In the genomic region with DNA sequence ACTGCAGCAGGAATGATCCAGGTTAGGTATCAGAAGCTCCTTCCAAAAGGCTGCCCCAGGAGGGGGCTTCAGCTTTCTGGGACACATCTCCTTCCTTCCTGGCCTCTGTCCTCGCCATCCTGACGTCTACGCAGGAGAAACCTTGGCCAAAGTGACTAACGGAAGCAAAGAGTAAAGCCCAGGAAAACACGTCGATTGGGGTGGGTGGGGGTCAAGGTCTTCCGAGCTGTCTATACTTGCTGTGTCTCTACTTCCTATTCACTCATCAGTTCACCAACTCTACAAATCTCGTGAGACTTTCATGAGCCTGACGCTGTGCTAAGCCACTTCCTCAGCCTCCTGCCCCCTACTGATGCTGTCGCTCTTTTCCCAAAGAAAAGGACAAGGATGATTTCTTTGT, we compare ENCODE assay signal across 7 cellular contexts.
DNase-seq lines count a peak whose midpoint lies in the region; ATAC-seq and TF ChIP-seq lines count a peak whose summit lies in the region.

No MANE protein-coding gene starts in this region.

- DNase-seq in GM23338 (ENCODE audit: low spot score): peak; percentile 41
- DNase-seq in OCI-M1 (lab: John Stamatoyannopoulos, UW): peak; percentile 60
- DNase-seq in germinal center (ENCODE audit: low spot score): peak; percentile 28
- DNase-seq in left colon: no peak
- DNase-seq in Ammon's horn (ENCODE audit: low spot score): no peak

- peaks cover 12% of the 10 kb centered on the region for H3K4me1 Mint-ChIP-seq in GM23338

- no peaks in the 10 kb centered on the region for H4K20me1 ChIP-seq in GM23338 (replicated peaks; ENCODE audit: insufficient read depth)

- ATAC-seq in GM23338 (peak; percentile 8; the same call in 2 of the 3 replicates), HG02870 (IDR thresholded peaks at IDR 0.05; ENCODE audit: unreplicated experiment) (no peak), left colon (no peak)

- peaks cover 20% of the 10 kb centered on the region for H3K9me3 Mint-ChIP-seq in GM23338

- no peaks in the 10 kb centered on the region for H3K79me2 ChIP-seq in GM23338 (replicated peaks; ENCODE audit: insufficient read depth)

- peaks cover 6% of the 10 kb centered on the region; the same call in 2 of the 3 replicates for H3K36me3 Mint-ChIP-seq in GM23338 (ENCODE audit: low read depth)

- H3K27me3 ChIP-seq in GM23338 (ENCODE audit: insufficient read depth) (no peaks in the 10 kb centered on the region), subcutaneous abdominal adipose tissue (ENCODE audit: control insufficient read depth in 5 of 5, insufficient read depth in 4 of 5, low read length in 5 of 5) (no peaks in the 10 kb centered on the region)

- H3K9me3 ChIP-seq in subcutaneous abdominal adipose tissue (ENCODE audit: control insufficient read depth in 5 of 5, low read length in 5 of 5): no peaks in the 10 kb centered on the region

- H3K9me2 ChIP-seq in GM23338 (ENCODE audit: insufficient read depth): no peaks in the 10 kb centered on the region

- no peaks in the 10 kb centered on the region for H3K36me3 ChIP-seq in GM23338 (ENCODE audit: insufficient read depth)
- H3K36me3 ChIP-seq in subcutaneous abdominal adipose tissue (ENCODE audit: control insufficient read depth in 5 of 5, insufficient read depth in 5 of 5, low read length in 5 of 5): peaks cover 0 to 43% (median 16%) of the 10 kb centered on the region in 5 donors

- peak overlapping the region; percentile 97; the same call in 1 of the 2 replicates for H2AFZ ChIP-seq in GM23338

- peak overlapping the region; percentile 68 for H3K4me3 Mint-ChIP-seq in GM23338

- H3K27ac ChIP-seq in GM23338 (ENCODE audit: low read depth): no peak overlapping the region
- peak overlapping the region; percentile 66 for H3K27ac ChIP-seq in subcutaneous abdominal adipose tissue (ENCODE audit: low read depth, low read length)

- intact Hi-C loops in left colon (cut with DNase I, micrococcal nuclease): loop anchor here (5.0 to 10.0 kb wide), 2 partner anchors 97 to 195 kb away; no protein-coding TSS in a partner anchor

- H3K27me3 Mint-ChIP-seq in GM23338 (ENCODE audit: insufficient read depth, low read depth, poor library complexity): peaks cover 13% of the 10 kb centered on the region

- peak overlapping the region; percentile 59; the same call in 1 of the 2 replicates for H3K4me3 ChIP-seq in GM23338
- peak overlapping the region in 3 of 5 donors; percentile 12 to 34 (median 27) for H3K4me3 ChIP-seq in subcutaneous abdominal adipose tissue (ENCODE audit: low read depth in 1 of 5, low read length in 5 of 5)

- 0 out of 4 replicates have a peak, but pooled peaks of 1 of the 2 experiments have one; percentile 7 for TF ChIP-seq CTCF in GM23338 (conservative IDR thresholded peaks at IDR 0.05; ENCODE audit: low read depth in 2 of 2)

- H3K9ac ChIP-seq in subcutaneous abdominal adipose tissue (ENCODE audit: low read length in 5 of 5): peak overlapping the region in 2 of 5 donors; percentile 11 to 21

- H3K27ac Mint-ChIP-seq in GM23338: no peak overlapping the region

- no peaks in the 10 kb centered on the region for H3F3A ChIP-seq in GM23338 (replicated peaks; ENCODE audit: low read depth)

- H3K4me2 ChIP-seq in GM23338: peak overlapping the region; percentile 92

- H3K4me1 ChIP-seq in GM23338 (ENCODE audit: insufficient read depth) (no peaks in the 10 kb centered on the region; the same call in 1 of the 2 replicates), subcutaneous abdominal adipose tissue (ENCODE audit: control insufficient read depth in 5 of 5, insufficient read depth in 5 of 5, low read length in 5 of 5) (peaks cover 21 to 58% (median 43%) of the 10 kb centered on the region in 5 donors)

TF ChIP-seq in GM23338, 12 proteins besides CTCF, POLR2A, EP300 and RAD21:
- no peak for TF ChIP-seq EZH2phosphoT487 (IDR thresholded peaks at IDR 0.05; ENCODE audit: unreplicated experiment)

Comparison
In these comparisons a context has a peak if more than half of its experiments do, and no peak if none do; other contexts are left out.
1. DNase-seq: peak in GM23338 (single experiment), OCI-M1 (single experiment) and germinal center (single experiment); none in left colon (0 of 2) and Ammon's horn (single experiment).